Comparison of ENCODE assay signal across 25 cellular contexts in genomic region chr3:134258761-134259347, GRCh38.
"Had no signal": no experiment of that assay in that cellular context is flagged by ENCODE, and none has a peak within 500 bp of the region (broad histone marks: within the 10 kb centered on the region; RNA-seq: fewer than 3 reads in every experiment).

No MANE protein-coding gene starts in this region.

- H3K27me3 ChIP-seq: brain microvascular endothelial cell, esophagus muscularis mucosa, neural progenitor cell, suprapubic skin, transverse colon, vagina had no signal

- H3K36me3 ChIP-seq: brain microvascular endothelial cell, esophagus muscularis mucosa, left ventricle myocardium inferior, neural progenitor cell, prostate gland, suprapubic skin, transverse colon, vagina had no signal

- H3K9ac ChIP-seq: neural progenitor cell had no signal

- DNase-seq: activated B cell treated with CpG ODN at 0.5 μM for 24 hours; activated CD4-positive, alpha-beta T cell treated with anti-CD3 and anti-CD28 coated beads for 4 hours; activated CD8-positive, alpha-beta T cell treated with anti-CD3 and anti-CD28 coated beads for 36 hours; activated naive CD4-positive, alpha-beta T cell treated with Interleukin-2 at 50 U/mL for 16 hours; activated T-cell treated with anti-CD3 and anti-CD28 coated beads, Interleukin-2, amount 50 U/mL, for 1 hour; aorta; brain microvascular endothelial cell; left ventricle myocardium inferior; naive thymus-derived CD4-positive, alpha-beta T cell; right cardiac atrium; stimulated activated CD4-positive, alpha-beta T cell treated with anti-CD3 and anti-CD28 coated beads, Interleukin-15, amount 100 ng/mL, for 24 hours; stimulated activated CD4-positive, alpha-beta T cell treated with anti-CD3 and anti-CD28 coated beads, Interleukin-2, amount 100 ng/mL, for 48 hours; stimulated activated naive CD8-positive, alpha-beta T cell treated with anti-CD3 and anti-CD28 coated beads, Interleukin-15, amount 100 ng/mL, for 72 hours; T-helper 1 cell; T-helper 9 cell; transverse colon had no signal

- ATAC-seq: activated CD8-positive, alpha-beta T cell treated with anti-CD3 and anti-CD28 coated beads for 36 hours; activated T-helper 17 cell treated with anti-CD3 and anti-CD28 coated beads, Interleukin-2, amount 50 U/mL, for 72 hours; naive thymus-derived CD4-positive, alpha-beta T cell; right cardiac atrium; stimulated activated naive CD8-positive, alpha-beta T cell treated with anti-CD3 and anti-CD28 coated beads, Interleukin-15, amount 100 ng/mL, for 72 hours had no signal

- H3K36me3 Mint-ChIP-seq: naive thymus-derived CD4-positive, alpha-beta T cell; neural progenitor cell had no signal

- H3K9me3 Mint-ChIP-seq: activated B cell treated with CpG ODN at 0.5 μM for 24 hours; activated CD8-positive, alpha-beta T cell treated with anti-CD3 and anti-CD28 coated beads for 36 hours; activated T-helper 17 cell treated with anti-CD3 and anti-CD28 coated beads, Interleukin-2, amount 50 U/mL, for 72 hours; central memory CD8-positive, alpha-beta T cell; naive thymus-derived CD4-positive, alpha-beta T cell; stimulated activated naive CD8-positive, alpha-beta T cell treated with anti-CD3 and anti-CD28 coated beads, Interleukin-15, amount 100 ng/mL, for 72 hours had no signal

- H3K4me3 ChIP-seq: coronary artery, esophagus muscularis mucosa, left ventricle myocardium inferior, neural progenitor cell, prostate gland, skin epidermis, suprapubic skin, transverse colon, vagina had no signal

- H3K9me3 ChIP-seq: esophagus muscularis mucosa, left ventricle myocardium inferior, prostate gland, suprapubic skin, transverse colon, vagina had no signal

- H3K4me3 Mint-ChIP-seq: activated B cell treated with CpG ODN at 0.5 μM for 24 hours; activated CD8-positive, alpha-beta T cell treated with anti-CD3 and anti-CD28 coated beads for 36 hours; activated T-helper 17 cell treated with anti-CD3 and anti-CD28 coated beads, Interleukin-2, amount 50 U/mL, for 72 hours; central memory CD8-positive, alpha-beta T cell; naive thymus-derived CD4-positive, alpha-beta T cell; neural progenitor cell; stimulated activated naive CD8-positive, alpha-beta T cell treated with anti-CD3 and anti-CD28 coated beads, Interleukin-15, amount 100 ng/mL, for 72 hours had no signal

- H3K4me1 ChIP-seq: esophagus muscularis mucosa, left ventricle myocardium inferior, prostate gland, suprapubic skin, vagina had no signal

- H2AFZ ChIP-seq: neural progenitor cell had no signal

- H3K4me2 ChIP-seq: neural progenitor cell had no signal

- H3K27ac ChIP-seq: brain microvascular endothelial cell, coronary artery, esophagus muscularis mucosa, left ventricle myocardium inferior, neural progenitor cell, prostate gland, skin epidermis, suprapubic skin, transverse colon, vagina had no signal

- H3K27ac Mint-ChIP-seq: activated B cell treated with CpG ODN at 0.5 μM for 24 hours; activated CD8-positive, alpha-beta T cell treated with anti-CD3 and anti-CD28 coated beads for 36 hours; activated T-helper 17 cell treated with anti-CD3 and anti-CD28 coated beads, Interleukin-2, amount 50 U/mL, for 72 hours; naive thymus-derived CD4-positive, alpha-beta T cell; neural progenitor cell had no signal
